ENCODE assay signal across 15 cellular contexts in genomic region chr14:58697927-58698641, GRCh38.
DNase-seq lines count a peak whose midpoint lies in the region; ATAC-seq lines count a peak whose summit lies in the region.
"Had no signal": no experiment of that assay in that cellular context is flagged by ENCODE, and none has a peak within 500 bp of the region (broad histone marks: within the 10 kb centered on the region; RNA-seq: fewer than 3 reads in every experiment).

No MANE protein-coding gene starts in this region.

- H3K4me3 ChIP-seq in iPS-18a (ENCODE audit: low read length) (no peak overlapping the region), right cardiac atrium (ENCODE audit: low read length) (no peak overlapping the region)
- H3K4me3 ChIP-seq: A549, prostate gland, upper lobe of left lung had no signal

- H3K9ac ChIP-seq in iPS-18a (ENCODE audit: low read length) = no peak overlapping the region

- intact Hi-C loops in right cardiac atrium (cut with DNase I) = no loop called here

- peak; percentile 28 for DNase-seq in COLO668 (lab: John Stamatoyannopoulos, UW; ENCODE audit: unreplicated experiment)
- DNase-seq in NCI-H1417 treated with DMSO at 0.1 percent for 48 hours (lab: John Stamatoyannopoulos, UW) = peak; percentile 65
- peak; percentile 10 to 32 for DNase-seq in NCI-H526 (lab: John Stamatoyannopoulos, UW)
- DNase-seq in right cardiac atrium = no peak
- DNase-seq in activated CD8-positive, alpha-beta T cell treated with anti-CD3 and anti-CD28 coated beads, Interleukin-2, amount 10 ng/mL, durations not matched to agents 7 days and 5 days = no peak
- DNase-seq in AML-193 (lab: John Stamatoyannopoulos, UW) = no peak
- no peak for DNase-seq in activated CD4-positive, alpha-beta T cell treated with anti-CD3 and anti-CD28 coated beads for 1 hour
- DNase-seq: NCI-H226, SIG-M5, upper lobe of left lung, WERI-Rb-1 had no signal

- no peak overlapping the region for H3K4me3 Mint-ChIP-seq in activated CD8-positive, alpha-beta T cell treated with anti-CD3 and anti-CD28 coated beads, Interleukin-2, amount 10 ng/mL, durations not matched to agents 7 days and 5 days

- H3K4me1 Mint-ChIP-seq in activated CD8-positive, alpha-beta T cell treated with anti-CD3 and anti-CD28 coated beads, Interleukin-2, amount 10 ng/mL, durations not matched to agents 7 days and 5 days (ENCODE audit: low read depth) = no peaks in the 10 kb centered on the region

- H3K27ac ChIP-seq in iPS-18a (ENCODE audit: low read length) (peak overlapping the region; percentile 12), right cardiac atrium (ENCODE audit: low read length) (no peak overlapping the region)
- H3K27ac ChIP-seq: A549, prostate gland, upper lobe of left lung, WERI-Rb-1 had no signal

- CTCF ChIA-PET in activated CD8-positive, alpha-beta T cell treated with anti-CD3 and anti-CD28 coated beads, Interleukin-2, amount 10 ng/mL, durations not matched to agents 7 days and 5 days (lab: Charles Lee) = no interaction called here

- peaks cover 11% of the 10 kb centered on the region for H3K27me3 Mint-ChIP-seq in activated CD8-positive, alpha-beta T cell treated with anti-CD3 and anti-CD28 coated beads, Interleukin-2, amount 10 ng/mL, durations not matched to agents 7 days and 5 days (ENCODE audit: low read depth)

- H3K9me3 ChIP-seq in iPS-18a (ENCODE audit: control insufficient read depth, low read depth, low read length) (no peaks in the 10 kb centered on the region), right cardiac atrium (ENCODE audit: control insufficient read depth, low read length) (no peaks in the 10 kb centered on the region)
- H3K9me3 ChIP-seq: A549, prostate gland, upper lobe of left lung had no signal

- POLR2A ChIA-PET in activated CD8-positive, alpha-beta T cell treated with anti-CD3 and anti-CD28 coated beads, Interleukin-2, amount 10 ng/mL, durations not matched to agents 7 days and 5 days (lab: Charles Lee) = no interaction called here

- H3K36me3 ChIP-seq in iPS-18a (ENCODE audit: control insufficient read depth, low read depth, low read length) = no peaks in the 10 kb centered on the region
- H3K36me3 ChIP-seq: prostate gland, upper lobe of left lung, WERI-Rb-1 had no signal

- no peak overlapping the region for H3K27ac Mint-ChIP-seq in activated CD8-positive, alpha-beta T cell treated with anti-CD3 and anti-CD28 coated beads, Interleukin-2, amount 10 ng/mL, durations not matched to agents 7 days and 5 days
- H3K27ac Mint-ChIP-seq: activated naive CD4-positive, alpha-beta T cell treated with anti-CD3 and anti-CD28 coated beads, Interleukin-2, amount 50 U/mL, for 72 hours had no signal

- H3K4me1 ChIP-seq in iPS-18a (ENCODE audit: control insufficient read depth, low read depth, low read length) = peaks cover 12% of the 10 kb centered on the region
- peaks cover 3% of the 10 kb centered on the region for H3K4me1 ChIP-seq in right cardiac atrium (ENCODE audit: control insufficient read depth, insufficient read depth, low read length)
- H3K4me1 ChIP-seq: A549, prostate gland had no signal

- WGBS in right cardiac atrium = 56% methylated on average over 4 of the region's 4 CpGs

- H3K36me3 Mint-ChIP-seq in activated CD8-positive, alpha-beta T cell treated with anti-CD3 and anti-CD28 coated beads, Interleukin-2, amount 10 ng/mL, durations not matched to agents 7 days and 5 days (ENCODE audit: low read depth) = no peaks in the 10 kb centered on the region
- H3K36me3 Mint-ChIP-seq: activated naive CD4-positive, alpha-beta T cell treated with anti-CD3 and anti-CD28 coated beads, Interleukin-2, amount 50 U/mL, for 72 hours had no signal

- H3K9me3 Mint-ChIP-seq in activated CD8-positive, alpha-beta T cell treated with anti-CD3 and anti-CD28 coated beads, Interleukin-2, amount 10 ng/mL, durations not matched to agents 7 days and 5 days (ENCODE audit: insufficient read depth) = no peaks in the 10 kb centered on the region
- H3K9me3 Mint-ChIP-seq: activated naive CD4-positive, alpha-beta T cell treated with anti-CD3 and anti-CD28 coated beads, Interleukin-2, amount 50 U/mL, for 72 hours had no signal

- ATAC-seq in right cardiac atrium = no peak
- ATAC-seq in activated CD8-positive, alpha-beta T cell treated with anti-CD3 and anti-CD28 coated beads, Interleukin-2, amount 10 ng/mL, durations not matched to agents 7 days and 5 days = no peak
- ATAC-seq: A549; activated naive CD4-positive, alpha-beta T cell treated with anti-CD3 and anti-CD28 coated beads, Interleukin-2, amount 50 U/mL, for 72 hours had no signal

- H3K27me3 ChIP-seq in iPS-18a (ENCODE audit: control insufficient read depth, insufficient read depth, low read length) = no peaks in the 10 kb centered on the region
- H3K27me3 ChIP-seq in right cardiac atrium (ENCODE audit: control insufficient read depth, insufficient read depth) = no peaks in the 10 kb centered on the region
- H3K27me3 ChIP-seq: upper lobe of left lung had no signal

Comparison
In these comparisons a context has a peak if more than half of its experiments do, and no peak if none do; other contexts are left out.
1. DNase-seq: peak in COLO668 (single experiment), NCI-H1417 treated with DMSO at 0.1 percent for 48 hours (single experiment) and NCI-H526 (2 of 2); none in right cardiac atrium (0 of 3), activated CD8-positive, alpha-beta T cell treated with anti-CD3 and anti-CD28 coated beads, Interleukin-2, amount 10 ng/mL, durations not matched to agents 7 days and 5 days (single experiment), AML-193 (0 of 2) and activated CD4-positive, alpha-beta T cell treated with anti-CD3 and anti-CD28 coated beads for 1 hour (single experiment).